11 cellular contexts compared by ENCODE assay signal in the genomic region with DNA sequence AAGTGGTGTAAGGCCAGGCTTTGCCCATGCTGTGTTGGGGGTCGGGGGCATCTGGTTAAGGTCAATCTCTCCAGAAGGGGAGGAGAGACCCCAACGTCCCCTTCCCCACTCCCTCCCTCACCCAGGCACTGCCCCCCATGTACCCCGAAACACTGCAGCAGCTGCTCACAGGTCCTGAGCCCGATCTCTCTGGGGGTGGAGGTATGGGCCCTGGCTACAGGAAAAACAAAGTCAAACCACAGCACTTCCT. TPM values are rescaled to one million over a fixed set of nuclear protein-coding genes. Genes with fewer than 3 reads are reported as not detected.
DNase-seq lines count a peak whose midpoint lies in the region; ATAC-seq, FAIRE-seq and TF ChIP-seq lines count a peak whose summit lies in the region.
"Had no signal": no experiment of that assay in that cellular context is flagged by ENCODE, and none has a peak within 500 bp of the region (broad histone marks: within the 10 kb centered on the region; RNA-seq: fewer than 3 reads in every experiment).

No MANE protein-coding gene starts in this region.

- H3K27ac Mint-ChIP-seq in activated CD4-positive, alpha-beta T cell treated with anti-CD3 and anti-CD28 coated beads, Interleukin-2, amount 10 ng/mL, durations not matched to agents 24 days and 14 days: peak overlapping the region; percentile 81

- DNase-seq in activated CD4-positive, alpha-beta T cell treated with anti-CD3 and anti-CD28 coated beads, Interleukin-2, amount 10 ng/mL, durations not matched to agents 24 days and 14 days: no peak
- no peak for DNase-seq in activated CD4-positive, alpha-beta T cell treated with anti-CD3 and anti-CD28 coated beads for 1 hour
- DNase-seq in kidney: no peak
- no peak for DNase-seq in thoracic aorta (ENCODE audit: low spot score)
- DNase-seq in ecto neural progenitor cell (ENCODE audit: low spot score): no peak
- DNase-seq in activated CD4-positive, alpha-beta T cell treated with anti-CD3 and anti-CD28 coated beads for 48 hours: no peak
- DNase-seq: NCI-H1105; stimulated activated CD4-positive, alpha-beta T cell treated with anti-CD3 and anti-CD28 coated beads, Interleukin-2, amount 100 ng/mL, for 48 hours had no signal

- H3K27ac ChIP-seq in VCaP: peak overlapping the region; percentile 46; the same call in 1 of the 2 replicates
- peak overlapping the region; percentile 56 to 79 for H3K27ac ChIP-seq in kidney (ENCODE audit: low read depth in 2 of 2, low read length in 2 of 2)
- peak overlapping the region; percentile 70 to 81 for H3K27ac ChIP-seq in thoracic aorta

- H3K9me3 ChIP-seq in kidney (ENCODE audit: control insufficient read depth in 1 of 2, low read length in 2 of 2) (no peaks in the 10 kb centered on the region), thoracic aorta (no peaks in the 10 kb centered on the region)

- no peak for FAIRE-seq in kidney (lab: Jason Lieb, UNC)

- H3K4me3 ChIP-seq in kidney (ENCODE audit: low read length in 2 of 2) (peak overlapping the region in 1 of 2 donors; percentile 32), thoracic aorta (no peak overlapping the region)

- peaks cover 9% of the 10 kb centered on the region for H3K27me3 Mint-ChIP-seq in activated CD4-positive, alpha-beta T cell treated with anti-CD3 and anti-CD28 coated beads, Interleukin-2, amount 10 ng/mL, durations not matched to agents 24 days and 14 days

- ATAC-seq in thoracic aorta (ENCODE audit: insufficient number of reproducible peaks, low FRiP score, low read depth) (no peak), HG02870 (IDR thresholded peaks at IDR 0.05; ENCODE audit: unreplicated experiment) (no peak)

- intact Hi-C loops in activated CD4-positive, alpha-beta T cell treated with anti-CD3 and anti-CD28 coated beads, Interleukin-2, amount 10 ng/mL, durations not matched to agents 24 days and 14 days (cut with micrococcal nuclease): loop anchor here (2.0 to 5.0 kb wide), 3 partner anchors 77 to 197 kb away; partner anchors contain the start of genes ECH1, MRPS12 and SARS2
- intact Hi-C loops in kidney (cut with DNase I): no loop called here

- H3K36me3 ChIP-seq in kidney (ENCODE audit: control insufficient read depth in 1 of 2, insufficient read depth in 2 of 2, low read length in 2 of 2): peaks cover 4 to 11% of the 10 kb centered on the region in 2 donors
- peaks cover 11% of the 10 kb centered on the region for H3K36me3 ChIP-seq in thoracic aorta

- peaks cover 42% of the 10 kb centered on the region for H3K4me1 Mint-ChIP-seq in activated CD4-positive, alpha-beta T cell treated with anti-CD3 and anti-CD28 coated beads, Interleukin-2, amount 10 ng/mL, durations not matched to agents 24 days and 14 days

- H3K9me3 Mint-ChIP-seq in activated CD4-positive, alpha-beta T cell treated with anti-CD3 and anti-CD28 coated beads, Interleukin-2, amount 10 ng/mL, durations not matched to agents 24 days and 14 days: no peaks in the 10 kb centered on the region

- peak overlapping the region; percentile 73 for H3K4me3 Mint-ChIP-seq in activated CD4-positive, alpha-beta T cell treated with anti-CD3 and anti-CD28 coated beads, Interleukin-2, amount 10 ng/mL, durations not matched to agents 24 days and 14 days

- H3K36me3 Mint-ChIP-seq in activated CD4-positive, alpha-beta T cell treated with anti-CD3 and anti-CD28 coated beads, Interleukin-2, amount 10 ng/mL, durations not matched to agents 24 days and 14 days (ENCODE audit: low read depth): peaks cover 14% of the 10 kb centered on the region

- H3K9ac ChIP-seq in kidney (ENCODE audit: low read length in 2 of 2): no peak overlapping the region

- no peaks in the 10 kb centered on the region for H3K27me3 ChIP-seq in thoracic aorta (replicated peaks; ENCODE audit: insufficient read depth)

- no peak for TF ChIP-seq CTCF in VCaP (conservative IDR thresholded peaks at IDR 0.05)
- TF ChIP-seq CTCF in kidney (IDR thresholded peaks at IDR 0.05; ENCODE audit: borderline replicate concordance, extremely low read depth, insufficient read depth): no peak
- no peak for TF ChIP-seq CTCF in thoracic aorta (IDR thresholded peaks at IDR 0.05)

- H3K4me1 ChIP-seq in kidney (ENCODE audit: control insufficient read depth in 1 of 2, insufficient read depth in 1 of 2, low read depth in 1 of 2, low read length in 2 of 2) (peaks cover 5 to 10% of the 10 kb centered on the region in 2 donors), thoracic aorta (ENCODE audit: control insufficient read depth in 1 of 2, low read depth in 2 of 2) (peaks cover 3 to 18% of the 10 kb centered on the region in 2 donors)

RNA-seq across cellular contexts. Expression of gene CAPN12, which starts 10.2 kb away (rescaled TPM):
- total RNA-seq in activated CD4-positive, alpha-beta T cell treated with anti-CD3 and anti-CD28 coated beads, Interleukin-2, amount 10 ng/mL, durations not matched to agents 24 days and 14 days: 3.2 and 3.5 TPM in 2 replicates
- total RNA-seq in kidney (31.1 TPM), thoracic aorta (1 to 10 TPM in 1 of 2 donors, under 1 TPM in 1; 0.81 to 2.1 TPM)
- polyA plus RNA-seq in kidney (ENCODE audit: insufficient read depth, low read depth, low replicate concordance): 27.1 TPM

RNA-seq across cellular contexts. Expression of gene LGALS7, which starts 39.2 kb away (rescaled TPM):
- not detected in 2 replicates for total RNA-seq in activated CD4-positive, alpha-beta T cell treated with anti-CD3 and anti-CD28 coated beads, Interleukin-2, amount 10 ng/mL, durations not matched to agents 24 days and 14 days
- 1.3 TPM for total RNA-seq in kidney
- not detected for polyA plus RNA-seq in kidney (ENCODE audit: insufficient read depth, low read depth, low replicate concordance)
- not detected for total RNA-seq in thoracic aorta
- total RNA-seq: cerebellum had no signal

RNA-seq across cellular contexts. Expression of gene LGALS7B, which starts 54.9 kb away (rescaled TPM):
- not detected in 2 replicates for total RNA-seq in activated CD4-positive, alpha-beta T cell treated with anti-CD3 and anti-CD28 coated beads, Interleukin-2, amount 10 ng/mL, durations not matched to agents 24 days and 14 days
- total RNA-seq in kidney (not detected), thoracic aorta (1 to 10 TPM in 1 of 2 donors, not detected in 1; 2.0 TPM)
- 3.7 TPM for polyA plus RNA-seq in kidney (ENCODE audit: insufficient read depth, low read depth, low replicate concordance)
- total RNA-seq: cerebellum had no signal
